12 cellular contexts compared by ENCODE assay signal in the genomic region with DNA sequence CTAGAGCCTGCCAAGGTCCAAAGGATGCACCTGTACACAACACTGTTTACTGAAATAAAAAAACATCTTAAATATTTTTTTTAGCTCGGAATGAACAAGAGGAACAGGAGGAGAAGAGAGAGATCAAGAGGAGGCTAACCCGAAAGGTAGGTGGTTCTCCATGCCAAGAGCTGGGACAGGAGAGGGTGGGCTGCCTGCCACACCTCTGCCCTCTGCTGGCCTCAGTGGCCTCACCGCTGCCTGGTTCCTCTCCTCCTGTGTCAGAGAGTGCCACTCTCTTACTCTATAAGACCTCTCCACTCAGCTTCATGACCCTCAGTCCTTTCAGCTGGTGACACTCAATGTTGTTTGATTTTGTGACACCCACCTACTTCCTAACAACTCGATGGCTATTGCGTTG. TPM values are rescaled to one million over a fixed set of nuclear protein-coding genes. Genes with fewer than 3 reads are reported as not detected.
DNase-seq lines count a peak whose midpoint lies in the region; TF ChIP-seq lines count a peak whose summit lies in the region.
"Had no signal": no experiment of that assay in that cellular context is flagged by ENCODE, and none has a peak within 500 bp of the region (broad histone marks: within the 10 kb centered on the region; RNA-seq: fewer than 3 reads in every experiment).

No MANE protein-coding gene starts in this region.

- peak; percentile 40 for TF ChIP-seq CTCF in OCI-LY3 (IDR thresholded peaks at IDR 0.05; ENCODE audit: low read depth, low read length)
- TF ChIP-seq CTCF in fibroblast of the aortic adventitia (IDR thresholded peaks at IDR 0.05; ENCODE audit: insufficient read depth, low read length), result peak; percentile 2

- no peaks in the 10 kb centered on the region for H3K9me3 ChIP-seq in OCI-LY3 (ENCODE audit: insufficient read depth, low read length)

- H3K4me3 ChIP-seq in OCI-LY3 (ENCODE audit: low read length) (no peak overlapping the region), fibroblast of the aortic adventitia (ENCODE audit: low read depth, low read length) (no peak overlapping the region)

- peaks cover 38% of the 10 kb centered on the region for H3K79me2 ChIP-seq in OCI-LY3 (ENCODE audit: low read length)

- H3K9ac ChIP-seq in OCI-LY3 (ENCODE audit: low read length), result no peak overlapping the region

- no peak overlapping the region for H3K4me2 ChIP-seq in OCI-LY3 (ENCODE audit: low read length)

- H3K27ac ChIP-seq in OCI-LY3 (ENCODE audit: low read length), result no peak overlapping the region

- no peaks in the 10 kb centered on the region for H3K27me3 ChIP-seq in OCI-LY3 (ENCODE audit: low read depth, low read length)

- H4K20me1 ChIP-seq in OCI-LY3 (ENCODE audit: insufficient read depth, low read length), result peaks cover 47% of the 10 kb centered on the region

- H2AFZ ChIP-seq in OCI-LY3 (ENCODE audit: low read depth, low read length), result no peak overlapping the region

- H3K4me1 ChIP-seq in OCI-LY3 (ENCODE audit: low read length), result peaks cover 14% of the 10 kb centered on the region

- H3K36me3 ChIP-seq in OCI-LY3 (replicated peaks; ENCODE audit: low read depth, low read length), result peaks cover 66% of the 10 kb centered on the region

- DNase-seq in stimulated activated CD4-positive, alpha-beta T cell treated with anti-CD3 and anti-CD28 coated beads, Interleukin-15, amount 100 ng/mL, for 24 hours, result peak; percentile 25
- no peak for DNase-seq in stimulated activated CD4-positive, alpha-beta T cell treated with anti-CD3 and anti-CD28 coated beads, Interleukin-4, amount 100 ng/mL, for 4 hours
- DNase-seq in fibroblast of the aortic adventitia (ENCODE audit: low read depth) (no peak), mucosa of gallbladder (ENCODE audit: low spot score) (no peak), superior temporal gyrus (ENCODE audit: extremely low spot score) (no peak), SKM-1 (lab: John Stamatoyannopoulos, UW; ENCODE audit: unreplicated experiment) (no peak), posterior vena cava (ENCODE audit: low spot score) (no peak)
- DNase-seq: activated CD4-positive, alpha-beta T cell treated with anti-CD3 and anti-CD28 coated beads, Interleukin-2, amount 50 U/mL, for 48 hours; caudate nucleus; hypothalamus; NCI-H526 treated with DMSO at 0.1 percent for 48 hours had no signal

- intact Hi-C loops in posterior vena cava (cut with DNase I), result no loop called here

RNA-seq across cellular contexts. Expression of a gene that starts 50.2 kb away (rescaled TPM):
- total RNA-seq in fibroblast of the aortic adventitia (ENCODE audit: low replicate concordance), result 15.8 and 44.2 TPM in 2 replicates
- 14.6 TPM for total RNA-seq in mucosa of gallbladder
- 10 to 100 TPM in 1 of 2 donors, 1 to 10 TPM in 1; 9.9 to 11.9 TPM for total RNA-seq in posterior vena cava
